Comparison of ENCODE assay signal across 1 cellular context in genomic region chr16:30775381-30776099, GRCh38.
A peak's percentile ranks its signal among the peaks of the same experiment; 100 is the strongest.
TF ChIP-seq lines count a peak whose summit lies in the region.

No MANE protein-coding gene starts in this region.

TF ChIP-seq in HepG2, 621 proteins besides CTCF, POLR2A, EP300 and RAD21 (continued from another document and continues in another):
- TF ChIP-seq ZNF704 (CRISPR knock-in tag; IDR thresholded peaks at IDR 0.05; ENCODE audit: borderline replicate concordance) (peak; percentile 88; the same call in 1 of the 2 replicates), ARHGAP35 (CRISPR knock-in tag; IDR thresholded peaks at IDR 0.05; ENCODE audit: borderline replicate concordance) (peak; percentile 92), ZNF33A (CRISPR knock-in tag; IDR thresholded peaks at IDR 0.05; ENCODE audit: borderline replicate concordance) (no peak), ZNF790 (CRISPR knock-in tag; IDR thresholded peaks at IDR 0.05; ENCODE audit: borderline replicate concordance) (no peak), PREB (CRISPR knock-in tag; IDR thresholded peaks at IDR 0.05) (no peak; the same call in 1 of the 2 replicates), ZNF564 (CRISPR knock-in tag; IDR thresholded peaks at IDR 0.05) (peak; percentile 57; the same call in 1 of the 2 replicates), SMAD3 (CRISPR knock-in tag; IDR thresholded peaks at IDR 0.05) (peak; percentile 84), ARNTL (CRISPR knock-in tag; IDR thresholded peaks at IDR 0.05) (peak; percentile 54; the same call in 1 of the 2 replicates), ZNF740 (CRISPR knock-in tag; IDR thresholded peaks at IDR 0.05) (peak; percentile 68; the same call in 1 of the 2 replicates), ATRX (CRISPR knock-in tag; IDR thresholded peaks at IDR 0.05; ENCODE audit: borderline replicate concordance) (peak; percentile 13; the same call in 1 of the 2 replicates), ZSCAN31 (CRISPR knock-in tag; IDR thresholded peaks at IDR 0.05; ENCODE audit: low read depth) (peak; percentile 98), ZFP36L1 (CRISPR knock-in tag; IDR thresholded peaks at IDR 0.05) (peak; percentile 95), HOXD1 (CRISPR knock-in tag; IDR thresholded peaks at IDR 0.05) (peak; percentile 90), MIXL1 (CRISPR knock-in tag; IDR thresholded peaks at IDR 0.05) (peak; percentile 65; the same call in 1 of the 2 replicates), ZNF230 (CRISPR knock-in tag; IDR thresholded peaks at IDR 0.05) (peak; percentile 79), SUZ12 (IDR thresholded peaks at IDR 0.05; ENCODE audit: low read depth, low read length) (peak; percentile 79), TP53 (CRISPR knock-in tag; conservative IDR thresholded peaks at IDR 0.05) (no peak; the same call in none of the 2 replicates), KLF15 (CRISPR knock-in tag; IDR thresholded peaks at IDR 0.05; ENCODE audit: borderline replicate concordance) (no peak; the same call in 1 of the 2 replicates), ZMYM3 (CRISPR knock-in tag; IDR thresholded peaks at IDR 0.05) (no peak), HIC2 (CRISPR knock-in tag; IDR thresholded peaks at IDR 0.05; ENCODE audit: low read depth) (peak; percentile 2; the same call in 1 of the 2 replicates), AHR (CRISPR knock-in tag; IDR thresholded peaks at IDR 0.05) (peak; percentile 95), FOXA3 (CRISPR knock-in tag; IDR thresholded peaks at IDR 0.05) (peak; percentile 35), ZNF333 (CRISPR knock-in tag; IDR thresholded peaks at IDR 0.05; ENCODE audit: borderline replicate concordance) (peak; percentile 25; the same call in 1 of the 2 replicates), ATF5 (CRISPR knock-in tag; IDR thresholded peaks at IDR 0.05; ENCODE audit: low read depth) (0 out of 2 replicates have a peak, but pooled peaks have one; percentile 19), KDM6A (CRISPR knock-in tag; IDR thresholded peaks at IDR 0.05; ENCODE audit: low read depth) (no peak), ZNF577 (CRISPR knock-in tag; IDR thresholded peaks at IDR 0.05; ENCODE audit: borderline replicate concordance, low read depth) (no peak), ZSCAN25 (CRISPR knock-in tag; IDR thresholded peaks at IDR 0.05) (peak; percentile 76), ZNF275 (CRISPR knock-in tag; IDR thresholded peaks at IDR 0.05; ENCODE audit: borderline replicate concordance) (peak; percentile 84; the same call in 1 of the 2 replicates), ZNF567 (CRISPR knock-in tag; IDR thresholded peaks at IDR 0.05; ENCODE audit: borderline replicate concordance) (peak; percentile 91), MXI1 (IDR thresholded peaks at IDR 0.05; ENCODE audit: borderline replicate concordance, low read depth, low read length) (peak; percentile 95; the same call in 2 of the 3 replicates), ZNF383 (CRISPR knock-in tag; IDR thresholded peaks at IDR 0.05; ENCODE audit: borderline replicate concordance) (peak; percentile 92; the same call in 1 of the 2 replicates), DDIT3 (CRISPR knock-in tag; IDR thresholded peaks at IDR 0.05) (no peak), ZNF710 (CRISPR knock-in tag; IDR thresholded peaks at IDR 0.05; ENCODE audit: borderline replicate concordance) (peak; percentile 71; the same call in 1 of the 2 replicates), ZFYVE20 (CRISPR knock-in tag; IDR thresholded peaks at IDR 0.05; ENCODE audit: borderline replicate concordance, low read depth) (peak; percentile 88; the same call in 1 of the 2 replicates), FOXK2 (IDR thresholded peaks at IDR 0.05) (no peak), ZHX2 (IDR thresholded peaks at IDR 0.05; ENCODE audit: low read depth) (peak; percentile 67), ZHX2 (CRISPR knock-in tag; IDR thresholded peaks at IDR 0.05; ENCODE audit: borderline replicate concordance) (peak; percentile 86), ZBTB38 (CRISPR knock-in tag; IDR thresholded peaks at IDR 0.05) (no peak; the same call in none of the 2 replicates), MLX (CRISPR knock-in tag; IDR thresholded peaks at IDR 0.05) (peak; percentile 43), DMAP1 (CRISPR knock-in tag; IDR thresholded peaks at IDR 0.05) (peak; percentile 93), ZBTB25 (CRISPR knock-in tag; IDR thresholded peaks at IDR 0.05) (peak; percentile 85; the same call in 1 of the 2 replicates)
